Comparison of ENCODE assay signal across 18 cellular contexts in the genomic region with DNA sequence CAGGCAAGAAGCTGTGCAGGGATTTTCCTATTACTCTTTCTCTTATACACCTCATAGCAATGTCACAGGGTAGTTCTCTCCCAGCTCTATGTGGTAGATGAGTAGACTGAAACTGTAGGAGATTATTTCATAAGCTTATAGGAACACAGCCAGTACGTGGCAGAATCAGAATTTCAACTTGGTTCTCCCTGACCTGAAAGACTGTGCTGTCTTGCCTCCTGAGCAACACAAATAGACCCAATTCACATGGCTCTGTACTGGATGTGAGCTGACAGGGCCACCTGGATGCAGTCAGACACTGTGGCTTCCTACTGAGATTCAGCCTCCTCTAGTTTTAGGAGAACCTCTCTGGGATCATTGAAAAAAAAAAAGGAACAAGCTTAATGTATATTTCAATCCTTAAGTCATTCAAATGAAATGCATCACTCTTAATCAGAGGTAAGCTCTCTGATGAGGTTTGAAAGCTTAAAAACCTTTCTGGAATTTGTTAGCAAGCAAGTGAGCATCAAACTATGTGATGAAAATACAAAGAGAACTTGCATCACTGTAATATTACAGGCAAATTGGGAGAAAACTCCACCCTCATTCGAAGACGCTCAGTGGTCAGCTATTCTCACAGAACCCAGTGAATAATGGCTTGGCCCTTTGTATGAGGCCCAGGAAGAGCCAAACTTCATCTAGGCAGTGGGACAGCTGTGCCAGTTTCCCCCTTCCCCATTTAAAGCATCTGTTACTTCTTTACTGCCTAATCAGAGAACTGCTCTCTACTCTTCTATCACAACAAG.
"Had no signal": no experiment of that assay in that cellular context is flagged by ENCODE, and none has a peak within 500 bp of the region (broad histone marks: within the 10 kb centered on the region; RNA-seq: fewer than 3 reads in every experiment).

No MANE protein-coding gene starts in this region.

- H3K27ac ChIP-seq: coronary artery had no signal

- H3K4me3 ChIP-seq: coronary artery had no signal

- DNase-seq: activated CD4-positive, alpha-beta T cell treated with anti-CD3 and anti-CD28 coated beads for 48 hours; activated CD4-positive, alpha-beta T cell treated with anti-CD3 and anti-CD28 coated beads, Interleukin-2, amount 50 U/mL, for 4 hours; activated CD4-positive, CD25-positive, alpha-beta regulatory T cell treated with anti-CD3 and anti-CD28 coated beads, Interleukin-2, amount 50 U/mL, for 72 hours; activated CD8-positive, alpha-beta memory T cell treated with anti-CD3 and anti-CD28 coated beads for 24 hours; activated gamma-delta T cell; activated naive CD4-positive, alpha-beta T cell treated with anti-CD3 and anti-CD28 coated beads for 36 hours; activated T-cell treated with anti-CD3 and anti-CD28 coated beads, Interleukin-2, amount 50 U/mL, for 4 hours; anterior cingulate cortex; Karpas-422; NCI-H1048; NCI-H1694 treated with DMSO at 0.1 percent for 48 hours; NCI-H2029 treated with DMSO at 0.1 percent for 48 hours; NCI-H526 treated with DMSO at 0.1 percent for 48 hours; NCI-H82; PC-3; SHP77 treated with DMSO at 0.1 percent for 48 hours had no signal

- ATAC-seq: activated T-cell treated with anti-CD3 and anti-CD28 coated beads, Interleukin-2, amount 50 U/mL, for 4 hours; PC-3; WTC11 had no signal
